8 cellular contexts compared by ENCODE assay signal in the genomic region with DNA sequence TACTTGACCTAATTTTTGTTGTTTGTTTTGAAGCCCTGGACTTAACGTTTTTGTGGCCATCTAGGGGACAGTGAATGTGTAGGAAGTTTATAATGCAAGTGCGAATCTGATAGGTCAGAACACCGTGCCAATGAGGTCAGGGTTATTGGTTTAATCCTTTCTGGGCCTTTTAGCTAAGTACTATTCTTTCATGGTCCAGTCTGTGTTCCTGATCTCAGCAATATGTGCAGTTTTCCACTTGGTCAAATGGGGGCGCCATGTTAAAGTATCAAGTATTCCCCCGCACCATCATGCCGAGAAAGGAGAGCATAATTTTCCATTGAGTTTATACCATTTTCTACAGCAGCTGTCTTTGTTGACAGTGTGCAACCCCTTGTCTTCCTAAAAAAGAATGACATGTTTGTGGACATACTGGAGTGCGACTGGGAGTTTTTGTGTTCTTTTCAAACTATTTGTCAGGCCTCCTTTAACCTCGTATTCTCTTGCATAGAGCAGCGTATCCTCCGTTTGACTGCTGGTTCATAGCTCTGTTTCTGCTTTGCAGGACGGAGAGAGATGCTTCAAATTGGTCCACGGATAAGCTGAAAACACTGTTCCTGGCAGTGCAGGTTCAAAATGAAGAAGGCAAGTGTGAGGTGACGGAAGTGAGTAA. TPM values are rescaled to one million over a fixed set of nuclear protein-coding genes. Genes with fewer than 3 reads are reported as not detected.
DNase-seq lines count a peak whose midpoint lies in the region; ATAC-seq and TF ChIP-seq lines count a peak whose summit lies in the region.

No MANE protein-coding gene starts in this region.

- H3K27me3 Mint-ChIP-seq in activated B cell treated with CpG ODN at 0.5 μM for 24 hours (no peaks in the 10 kb centered on the region), chondrocyte (ENCODE audit: low read depth) (no peaks in the 10 kb centered on the region)

- H3K27ac ChIP-seq in lower lobe of right lung = no peak overlapping the region

- POLR2A ChIA-PET in activated B cell treated with CpG ODN at 0.5 μM for 24 hours (lab: Charles Lee) = interaction anchor here (1.6 to 3.5 kb wide), 3 partner anchors 9 to 138 kb away, joined by 7 to 32 read pairs (median 15); partner anchors contain the start of genes GSTZ1, POMT2, SAMD15 and TMED8

- no peak for TF ChIP-seq CTCF in activated B cell treated with CpG ODN at 0.5 μM for 24 hours (IDR thresholded peaks at IDR 0.05)
- TF ChIP-seq CTCF in chondrocyte (IDR thresholded peaks at IDR 0.05) = peak; percentile 87
- peak; percentile 53 for TF ChIP-seq CTCF in lower lobe of right lung (IDR thresholded peaks at IDR 0.05)

- intact Hi-C loops in activated B cell treated with CpG ODN at 0.5 μM for 24 hours (cut with micrococcal nuclease) (loop anchor here (5.0 to 10.0 kb wide), 2 partner anchors 38 to 1304 kb away; partner anchors contain the start of genes GPATCH2L and ISM2), lower lobe of right lung (cut with DNase I) (no loop called here)

- H3K9me3 Mint-ChIP-seq in activated B cell treated with CpG ODN at 0.5 μM for 24 hours (no peaks in the 10 kb centered on the region), chondrocyte (ENCODE audit: low read depth) (no peaks in the 10 kb centered on the region)

- H3K36me3 Mint-ChIP-seq in activated B cell treated with CpG ODN at 0.5 μM for 24 hours (ENCODE audit: low read depth) (peaks cover 70% of the 10 kb centered on the region), chondrocyte (ENCODE audit: low read depth) (peaks cover 26% of the 10 kb centered on the region)

- H3K4me1 Mint-ChIP-seq in activated B cell treated with CpG ODN at 0.5 μM for 24 hours (peaks cover 30% of the 10 kb centered on the region), chondrocyte (ENCODE audit: low read depth) (peaks cover 30% of the 10 kb centered on the region)

- H3K36me3 ChIP-seq in lower lobe of right lung = peaks cover 49% of the 10 kb centered on the region

- H3K4me1 ChIP-seq in lower lobe of right lung = peaks cover 27% of the 10 kb centered on the region

- peak overlapping the region; percentile 100 for H3K4me3 Mint-ChIP-seq in activated B cell treated with CpG ODN at 0.5 μM for 24 hours
- H3K4me3 Mint-ChIP-seq in chondrocyte (ENCODE audit: unreplicated experiment) = peak overlapping the region; percentile 100

- peak overlapping the region; percentile 92 for H3K4me3 ChIP-seq in lower lobe of right lung

- H3K27me3 ChIP-seq in lower lobe of right lung (ENCODE audit: low read depth) = no peaks in the 10 kb centered on the region

- H3K27ac Mint-ChIP-seq in activated B cell treated with CpG ODN at 0.5 μM for 24 hours (peak overlapping the region; percentile 100), chondrocyte (ENCODE audit: unreplicated experiment) (peak overlapping the region; percentile 39)

- CTCF ChIA-PET in activated B cell treated with CpG ODN at 0.5 μM for 24 hours (lab: Charles Lee) = interaction anchor here (0.8 to 2.3 kb wide), 3 partner anchors 92 to 143 kb away, joined by 4 to 7 read pairs (median 5); no protein-coding TSS in a partner anchor

- no peaks in the 10 kb centered on the region for H3K9me3 ChIP-seq in lower lobe of right lung

- peak; percentile 44 for DNase-seq in NK-92 treated with Interleukin-12 subunit alpha and Interleukin-12 subunit beta, amount 100 ng/mL, for 24 hours (lab: John Stamatoyannopoulos, UW)
- DNase-seq in NK-92 (lab: John Stamatoyannopoulos, UW; ENCODE audit: unreplicated experiment) = no peak
- DNase-seq in NCI-H2081 (lab: John Stamatoyannopoulos, UW) = peak; percentile 72 to 74
- DNase-seq in activated B cell treated with CpG ODN at 0.5 μM for 24 hours = no peak
- DNase-seq in chondrocyte (ENCODE audit: low spot score) = no peak
- no peak for DNase-seq in lower lobe of right lung
- DNase-seq in stimulated activated CD4-positive, alpha-beta T cell treated with anti-CD3 and anti-CD28 coated beads, Interleukin-4, amount 100 ng/mL, for 4 hours = peak; percentile 44 to 46

- ATAC-seq in activated B cell treated with CpG ODN at 0.5 μM for 24 hours (ENCODE audit: low read depth) = no peak
- ATAC-seq in lower lobe of right lung = no peak
- no peak for ATAC-seq in HG02610 (IDR thresholded peaks at IDR 0.05; ENCODE audit: unreplicated experiment)

RNA-seq across cellular contexts. Expression of gene AHSA1, which starts 1.3 kb away (rescaled TPM):
- total RNA-seq in activated B cell treated with CpG ODN at 0.5 μM for 24 hours (169 and 175 TPM in 2 replicates), chondrocyte (85.0 to 107 TPM (median 85.7 TPM) in 3 replicates), lower lobe of right lung (122 TPM)

RNA-seq across cellular contexts. Expression of gene VIPAS39, which starts 1.8 kb away (rescaled TPM):
- total RNA-seq in activated B cell treated with CpG ODN at 0.5 μM for 24 hours (15.1 and 15.3 TPM in 2 replicates), chondrocyte (21.2 to 24.3 TPM (median 21.9 TPM) in 3 replicates), lower lobe of right lung (18.4 TPM)

RNA-seq across cellular contexts. Expression of gene NOXRED1, which starts 35.9 kb away (rescaled TPM):
- 0.27 and 1.0 TPM in 2 replicates for total RNA-seq in activated B cell treated with CpG ODN at 0.5 μM for 24 hours
- 0.18 to 0.37 TPM (median 0.27 TPM) in 3 replicates for total RNA-seq in chondrocyte
- total RNA-seq in lower lobe of right lung = 0.77 TPM

RNA-seq across cellular contexts. Expression of gene ISM2, which starts 39.4 kb away (rescaled TPM):
- 0.07 TPM in 1 of 2 replicates, not detected in the other for total RNA-seq in activated B cell treated with CpG ODN at 0.5 μM for 24 hours
- total RNA-seq in chondrocyte = 0.20 to 0.26 TPM in 2 of 3 replicates, not detected in the other
- total RNA-seq in lower lobe of right lung = not detected

Comparison
In these comparisons a context has a peak if more than half of its experiments do, and no peak if none do; other contexts are left out.
1. DNase-seq: peak in NK-92 treated with Interleukin-12 subunit alpha and Interleukin-12 subunit beta, amount 100 ng/mL, for 24 hours (single experiment), NCI-H2081 (2 of 2) and stimulated activated CD4-positive, alpha-beta T cell treated with anti-CD3 and anti-CD28 coated beads, Interleukin-4, amount 100 ng/mL, for 4 hours (2 of 2); none in NK-92 (single experiment), activated B cell treated with CpG ODN at 0.5 μM for 24 hours (single experiment), chondrocyte (single experiment) and lower lobe of right lung (single experiment).